Comparison of ENCODE assay signal across 27 cellular contexts in genomic region chr13:110291286-110291685, GRCh38. TPM values are rescaled to one million over a fixed set of nuclear protein-coding genes. Genes with fewer than 3 reads are reported as not detected.
"Had no signal": no experiment of that assay in that cellular context is flagged by ENCODE, and none has a peak within 500 bp of the region (broad histone marks: within the 10 kb centered on the region; RNA-seq: fewer than 3 reads in every experiment).

No MANE protein-coding gene starts in this region.

- H3K9ac ChIP-seq: parathyroid adenoma had no signal

- H3K9me3 ChIP-seq: spleen, upper lobe of left lung had no signal

- H3K36me3 Mint-ChIP-seq: activated naive CD4-positive, alpha-beta T cell treated with anti-CD3 and anti-CD28 coated beads, Interleukin-2, amount 50 U/mL, for 72 hours; T-cell had no signal

- H3K9me3 Mint-ChIP-seq: activated CD4-positive, alpha-beta T cell treated with anti-CD3 and anti-CD28 coated beads, Interleukin-2, amount 10 ng/mL, durations not matched to agents 24 days and 14 days; activated CD8-positive, alpha-beta T cell treated with anti-CD3 and anti-CD28 coated beads for 36 hours; activated naive CD4-positive, alpha-beta T cell treated with anti-CD3 and anti-CD28 coated beads, Interleukin-2, amount 50 U/mL, for 72 hours; activated T-helper 17 cell treated with anti-CD3 and anti-CD28 coated beads, Interleukin-2, amount 50 U/mL, for 72 hours; T-helper 2 cell treated with Interferon-gamma antibody and Interleukin-4, amounts not matched to agents 5 μg/mL and 100 μg/mL, for 36 hours had no signal

- H3K27ac ChIP-seq: parathyroid adenoma, VCaP had no signal

- H3K4me1 Mint-ChIP-seq: activated CD4-positive, alpha-beta T cell treated with anti-CD3 and anti-CD28 coated beads, Interleukin-2, amount 10 ng/mL, durations not matched to agents 24 days and 14 days; activated T-helper 17 cell treated with anti-CD3 and anti-CD28 coated beads, Interleukin-2, amount 50 U/mL, for 72 hours; T-cell had no signal

- FAIRE-seq: endothelial cell of umbilical vein, frontal cortex had no signal

- H3K4me1 ChIP-seq: parathyroid adenoma had no signal

- H3K27ac Mint-ChIP-seq: activated CD4-positive, alpha-beta T cell treated with anti-CD3 and anti-CD28 coated beads, Interleukin-2, amount 10 ng/mL, durations not matched to agents 24 days and 14 days; activated CD8-positive, alpha-beta T cell treated with anti-CD3 and anti-CD28 coated beads for 36 hours; activated naive CD4-positive, alpha-beta T cell treated with anti-CD3 and anti-CD28 coated beads, Interleukin-2, amount 50 U/mL, for 72 hours; activated T-helper 17 cell treated with anti-CD3 and anti-CD28 coated beads, Interleukin-2, amount 50 U/mL, for 72 hours; brain; stimulated activated naive CD8-positive, alpha-beta T cell treated with anti-CD3 and anti-CD28 coated beads, Interleukin-15, Interleukin-2, amounts not matched to agents 100 ng/mL and 50 ng/mL, for 24 hours; T-cell; T-helper 2 cell treated with Interferon-gamma antibody and Interleukin-4, amounts not matched to agents 5 μg/mL and 100 μg/mL, for 36 hours had no signal

- H3K4me3 Mint-ChIP-seq: activated CD4-positive, alpha-beta T cell treated with anti-CD3 and anti-CD28 coated beads, Interleukin-2, amount 10 ng/mL, durations not matched to agents 24 days and 14 days; activated CD8-positive, alpha-beta T cell treated with anti-CD3 and anti-CD28 coated beads for 36 hours; activated T-helper 17 cell treated with anti-CD3 and anti-CD28 coated beads, Interleukin-2, amount 50 U/mL, for 72 hours; brain; nephron; stimulated activated naive CD8-positive, alpha-beta T cell treated with anti-CD3 and anti-CD28 coated beads, Interleukin-15, Interleukin-2, amounts not matched to agents 100 ng/mL and 50 ng/mL, for 24 hours; T-cell; T-helper 2 cell treated with Interferon-gamma antibody and Interleukin-4, amounts not matched to agents 5 μg/mL and 100 μg/mL, for 36 hours had no signal

- H3K27me3 Mint-ChIP-seq: brain had no signal

- H3K4me3 ChIP-seq: spleen, upper lobe of left lung had no signal

- ATAC-seq: activated CD4-positive, CD25-positive, alpha-beta regulatory T cell treated with anti-CD3 and anti-CD28 coated beads, Interleukin-2, amount 50 U/mL, for 24 hours; activated CD8-positive, alpha-beta T cell treated with anti-CD3 and anti-CD28 coated beads for 36 hours; activated naive CD4-positive, alpha-beta T cell treated with anti-CD3 and anti-CD28 coated beads, Interleukin-2, amount 50 U/mL, for 72 hours; activated T-helper 17 cell treated with anti-CD3 and anti-CD28 coated beads, Interleukin-2, amount 50 U/mL, for 72 hours; esophagus mucosa; left ventricle myocardium superior; T-cell had no signal

- H3K27me3 ChIP-seq: spleen, upper lobe of left lung had no signal

- DNase-seq: activated CD4-positive, alpha-beta T cell treated with anti-CD3 and anti-CD28 coated beads, Interleukin-2, amount 10 ng/mL, durations not matched to agents 24 days and 14 days; activated CD8-positive, alpha-beta T cell treated with anti-CD3 and anti-CD28 coated beads for 36 hours; activated T-cell treated with anti-CD3 and anti-CD28 coated beads, Interleukin-2, amount 50 U/mL, for 1 hour; aorta; caudate nucleus; dermis blood vessel endothelial cell; effector CD8-positive, alpha-beta T cell; hypothalamus; left ventricle myocardium superior; mammary epithelial cell; midbrain; spleen; stimulated activated CD4-positive, alpha-beta T cell treated with anti-CD3 and anti-CD28 coated beads, Interleukin-4, amount 100 ng/mL, for 1 hour; T-cell; upper lobe of left lung had no signal

RNA-seq across cellular contexts. Expression of gene COL4A1, which starts 15.7 kb away (rescaled TPM):
- total RNA-seq: activated CD4-positive, alpha-beta T cell treated with anti-CD3 and anti-CD28 coated beads, Interleukin-2, amount 10 ng/mL, durations not matched to agents 24 days and 14 days; activated CD8-positive, alpha-beta T cell treated with anti-CD3 and anti-CD28 coated beads for 36 hours; activated T-helper 17 cell treated with anti-CD3 and anti-CD28 coated beads, Interleukin-2, amount 50 U/mL, for 72 hours had no signal

RNA-seq across cellular contexts. Expression of gene COL4A2, which starts 15.8 kb away (rescaled TPM):
- total RNA-seq: activated CD4-positive, alpha-beta T cell treated with anti-CD3 and anti-CD28 coated beads, Interleukin-2, amount 10 ng/mL, durations not matched to agents 24 days and 14 days; activated CD8-positive, alpha-beta T cell treated with anti-CD3 and anti-CD28 coated beads for 36 hours had no signal
